ENCODE assay signal across 19 cellular contexts in genomic region chr7:138292951-138293350, GRCh38.
"Had no signal": no experiment of that assay in that cellular context is flagged by ENCODE, and none has a peak within 500 bp of the region (broad histone marks: within the 10 kb centered on the region; RNA-seq: fewer than 3 reads in every experiment).

No MANE protein-coding gene starts in this region.

- DNase-seq: effector memory CD8-positive, alpha-beta T cell; glutamatergic neuron; immature natural killer cell; left cardiac atrium; left ventricle myocardium inferior; lower lobe of right lung; midbrain; ovary; stimulated activated CD4-positive, alpha-beta T cell treated with anti-CD3 and anti-CD28 coated beads, Interleukin-12 subunit alpha, Interleukin-12 subunit beta, amount 100 ng/mL, for 4 hours; stimulated activated CD4-positive, alpha-beta T cell treated with anti-CD3 and anti-CD28 coated beads, Interleukin-2, amount 100 ng/mL, for 48 hours; stimulated activated naive CD4-positive, alpha-beta T cell treated with Interleukin-2 at 50 U/mL for 16 hours; trophoblast cell; uterus had no signal

- H3K27me3 ChIP-seq: esophagus muscularis mucosa, gastroesophageal sphincter, ovary, uterus had no signal

- H3K4me1 ChIP-seq: esophagus muscularis mucosa, gastroesophageal sphincter, prostate gland, uterus had no signal

- H3K4me3 ChIP-seq: esophagus muscularis mucosa, gastroesophageal sphincter, left ventricle myocardium inferior, lower lobe of right lung, ovary, prostate gland, uterus had no signal

- H3K27ac ChIP-seq: epithelial cell of prostate, esophagus muscularis mucosa, gastroesophageal sphincter, left ventricle myocardium inferior, lower lobe of right lung, ovary, prostate gland, uterus had no signal

- H3K36me3 ChIP-seq: esophagus muscularis mucosa, gastroesophageal sphincter, left ventricle myocardium inferior, lower lobe of right lung, ovary, prostate gland, uterus had no signal

- H3K9me3 ChIP-seq: ovary, prostate gland, uterus had no signal

- ATAC-seq: effector memory CD8-positive, alpha-beta T cell; gastroesophageal sphincter; left cardiac atrium; lower lobe of right lung; natural killer cell treated with Interleukin-12 subunit alpha and Interleukin-12 subunit beta and Interleukin-15 and Interleukin-18, amount 100 ng/mL, for 72 hours; sciatic nerve had no signal
